ENCODE assay signal across 2 cellular contexts in the genomic region with DNA sequence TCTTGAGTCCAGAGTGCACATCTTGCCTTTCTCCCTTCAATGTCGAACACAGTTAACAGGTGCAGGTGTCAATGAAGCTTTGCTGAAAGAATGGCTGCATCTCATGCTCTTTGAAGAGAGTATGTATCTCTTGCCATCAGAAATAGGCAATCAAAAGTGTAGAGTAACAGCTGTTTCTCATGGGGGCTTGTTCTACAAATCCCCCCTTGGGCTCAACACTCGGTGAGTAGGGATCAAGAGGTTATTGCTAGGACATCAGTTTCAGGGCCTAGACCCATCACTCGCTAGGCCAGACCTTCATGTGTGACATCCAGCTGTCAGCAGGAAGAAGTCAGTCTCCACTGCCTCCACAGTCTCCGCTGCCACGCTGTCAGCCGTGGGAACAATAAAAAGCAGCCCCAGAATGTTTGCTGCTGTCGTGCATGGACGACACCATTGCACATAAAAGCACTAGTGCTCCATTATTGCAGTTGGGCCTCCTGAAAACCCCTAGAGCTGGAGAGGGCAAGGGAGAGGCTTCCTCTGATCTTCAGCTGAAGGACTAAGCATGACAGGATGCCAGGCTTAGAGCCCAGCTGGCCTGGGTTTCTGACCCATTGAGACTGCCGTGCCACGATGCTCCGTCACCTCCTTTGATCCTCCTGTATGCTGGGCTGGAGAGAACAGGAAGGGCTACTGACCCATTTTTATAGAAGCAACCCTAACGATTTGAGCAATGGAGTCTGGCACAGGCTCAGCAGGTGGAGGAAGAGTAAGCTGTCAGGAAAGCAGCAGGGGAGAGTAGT.
A peak's percentile ranks its signal among the peaks of the same experiment; 100 is the strongest.
TF ChIP-seq lines count a peak whose summit lies in the region.

No MANE protein-coding gene starts in this region.

TF ChIP-seq in K562, 482 proteins besides CTCF, POLR2A, EP300 and RAD21:
- TF ChIP-seq ZZZ3 (IDR thresholded peaks at IDR 0.05): no peak
- TF ChIP-seq, protein P1, sequence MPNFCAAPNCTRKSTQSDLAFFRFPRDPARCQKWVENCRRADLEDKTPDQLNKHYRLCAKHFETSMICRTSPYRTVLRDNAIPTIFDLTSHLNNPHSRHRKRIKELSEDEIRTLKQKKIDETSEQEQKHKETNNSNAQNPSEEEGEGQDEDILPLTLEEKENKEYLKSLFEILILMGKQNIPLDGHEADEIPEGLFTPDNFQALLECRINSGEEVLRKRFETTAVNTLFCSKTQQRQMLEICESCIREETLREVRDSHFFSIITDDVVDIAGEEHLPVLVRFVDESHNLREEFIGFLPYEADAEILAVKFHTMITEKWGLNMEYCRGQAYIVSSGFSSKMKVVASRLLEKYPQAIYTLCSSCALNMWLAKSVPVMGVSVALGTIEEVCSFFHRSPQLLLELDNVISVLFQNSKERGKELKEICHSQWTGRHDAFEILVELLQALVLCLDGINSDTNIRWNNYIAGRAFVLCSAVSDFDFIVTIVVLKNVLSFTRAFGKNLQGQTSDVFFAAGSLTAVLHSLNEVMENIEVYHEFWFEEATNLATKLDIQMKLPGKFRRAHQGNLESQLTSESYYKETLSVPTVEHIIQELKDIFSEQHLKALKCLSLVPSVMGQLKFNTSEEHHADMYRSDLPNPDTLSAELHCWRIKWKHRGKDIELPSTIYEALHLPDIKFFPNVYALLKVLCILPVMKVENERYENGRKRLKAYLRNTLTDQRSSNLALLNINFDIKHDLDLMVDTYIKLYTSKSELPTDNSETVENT (CRISPR knock-in tag; IDR thresholded peaks at IDR 0.05): peak; percentile 9; the same call in 1 of the 2 replicates
- TF ChIP-seq, protein P2, sequence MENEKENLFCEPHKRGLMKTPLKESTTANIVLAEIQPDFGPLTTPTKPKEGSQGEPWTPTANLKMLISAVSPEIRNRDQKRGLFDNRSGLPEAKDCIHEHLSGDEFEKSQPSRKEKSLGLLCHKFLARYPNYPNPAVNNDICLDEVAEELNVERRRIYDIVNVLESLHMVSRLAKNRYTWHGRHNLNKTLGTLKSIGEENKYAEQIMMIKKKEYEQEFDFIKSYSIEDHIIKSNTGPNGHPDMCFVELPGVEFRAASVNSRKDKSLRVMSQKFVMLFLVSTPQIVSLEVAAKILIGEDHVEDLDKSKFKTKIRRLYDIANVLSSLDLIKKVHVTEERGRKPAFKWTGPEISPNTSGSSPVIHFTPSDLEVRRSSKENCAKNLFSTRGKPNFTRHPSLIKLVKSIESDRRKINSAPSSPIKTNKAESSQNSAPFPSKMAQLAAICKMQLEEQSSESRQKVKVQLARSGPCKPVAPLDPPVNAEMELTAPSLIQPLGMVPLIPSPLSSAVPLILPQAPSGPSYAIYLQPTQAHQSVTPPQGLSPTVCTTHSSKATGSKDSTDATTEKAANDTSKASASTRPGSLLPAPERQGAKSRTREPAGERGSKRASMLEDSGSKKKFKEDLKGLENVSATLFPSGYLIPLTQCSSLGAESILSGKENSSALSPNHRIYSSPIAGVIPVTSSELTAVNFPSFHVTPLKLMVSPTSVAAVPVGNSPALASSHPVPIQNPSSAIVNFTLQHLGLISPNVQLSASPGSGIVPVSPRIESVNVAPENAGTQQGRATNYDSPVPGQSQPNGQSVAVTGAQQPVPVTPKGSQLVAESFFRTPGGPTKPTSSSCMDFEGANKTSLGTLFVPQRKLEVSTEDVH (IDR thresholded peaks at IDR 0.05; ENCODE audit: low read depth, partially characterized antibody): no peak

TF ChIP-seq in HEK293T, 16 proteins besides CTCF, POLR2A, EP300 and RAD21:
- TF ChIP-seq, protein P3, sequence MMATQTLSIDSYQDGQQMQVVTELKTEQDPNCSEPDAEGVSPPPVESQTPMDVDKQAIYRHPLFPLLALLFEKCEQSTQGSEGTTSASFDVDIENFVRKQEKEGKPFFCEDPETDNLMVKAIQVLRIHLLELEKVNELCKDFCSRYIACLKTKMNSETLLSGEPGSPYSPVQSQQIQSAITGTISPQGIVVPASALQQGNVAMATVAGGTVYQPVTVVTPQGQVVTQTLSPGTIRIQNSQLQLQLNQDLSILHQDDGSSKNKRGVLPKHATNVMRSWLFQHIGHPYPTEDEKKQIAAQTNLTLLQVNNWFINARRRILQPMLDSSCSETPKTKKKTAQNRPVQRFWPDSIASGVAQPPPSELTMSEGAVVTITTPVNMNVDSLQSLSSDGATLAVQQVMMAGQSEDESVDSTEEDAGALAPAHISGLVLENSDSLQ (IDR thresholded peaks at IDR 0.05): no peak
- TF ChIP-seq FOXM1 (IDR thresholded peaks at IDR 0.05; ENCODE audit: borderline replicate concordance): no peak
- TF ChIP-seq FOXA1 (IDR thresholded peaks at IDR 0.05): no peak
- TF ChIP-seq FOXK2 (IDR thresholded peaks at IDR 0.05): no peak
- no peak for TF ChIP-seq BHLHE40 (IDR thresholded peaks at IDR 0.05; ENCODE audit: borderline replicate concordance)
- no peak for TF ChIP-seq CTBP1 (IDR thresholded peaks at IDR 0.05; ENCODE audit: borderline replicate concordance)
- TF ChIP-seq LEF1 (IDR thresholded peaks at IDR 0.05; ENCODE audit: borderline replicate concordance): no peak
- TF ChIP-seq ZNF384 (IDR thresholded peaks at IDR 0.05): no peak
- TF ChIP-seq NFRKB (IDR thresholded peaks at IDR 0.05): no peak
- TF ChIP-seq ELF4 (IDR thresholded peaks at IDR 0.05): no peak
- TF ChIP-seq HDGF (IDR thresholded peaks at IDR 0.05; ENCODE audit: borderline replicate concordance): no peak
- no peak for TF ChIP-seq TARDBP (IDR thresholded peaks at IDR 0.05)
- TF ChIP-seq ARNT (IDR thresholded peaks at IDR 0.05): no peak
- no peak for TF ChIP-seq L3MBTL2 (conservative IDR thresholded peaks at IDR 0.05)
- no peak for TF ChIP-seq SP1 (IDR thresholded peaks at IDR 0.05)
- no peak for TF ChIP-seq SUZ12 (IDR thresholded peaks at IDR 0.05)
